8 cellular contexts compared by ENCODE assay signal in genomic region chr2:203679401-203679800, GRCh38. TPM values are rescaled to one million over a fixed set of nuclear protein-coding genes. Genes with fewer than 3 reads are reported as not detected.
"Had no signal": no experiment of that assay in that cellular context is flagged by ENCODE, and none has a peak within 500 bp of the region (broad histone marks: within the 10 kb centered on the region; RNA-seq: fewer than 3 reads in every experiment).

No MANE protein-coding gene starts in this region.

- H3K4me3 ChIP-seq: GM23338 had no signal

- H3K4me3 Mint-ChIP-seq: GM23338, H9 had no signal

- ATAC-seq: GM23338, HepG2 had no signal

- H3K36me3 Mint-ChIP-seq: IgD-negative memory B cell had no signal

- DNase-seq: H9, HCEC 1CT, KBM-7 had no signal

- H3K4me1 Mint-ChIP-seq: GM23338, IgD-negative memory B cell had no signal

- H3K27ac ChIP-seq: HL-60 had no signal

- H3K9me3 Mint-ChIP-seq: GM23338, H9 had no signal

- H3K27ac Mint-ChIP-seq: GM23338, H9, IgD-negative memory B cell had no signal

RNA-seq across cellular contexts. Expression of gene CD28, which starts 27.0 kb away (rescaled TPM):
- total RNA-seq: GM23338, H1, H9, HepG2 had no signal
